In genomic region chr18:3037423-3037915, GRCh38 we compare ENCODE assay signal across 9 cellular contexts.
A peak's percentile ranks its signal among the peaks of the same experiment; 100 is the strongest.
DNase-seq lines count a peak whose midpoint lies in the region; ATAC-seq lines count a peak whose summit lies in the region.
"Had no signal": no experiment of that assay in that cellular context is flagged by ENCODE, and none has a peak within 500 bp of the region (broad histone marks: within the 10 kb centered on the region; RNA-seq: fewer than 3 reads in every experiment).

No MANE protein-coding gene starts in this region.

- peaks cover 4 to 7% of the 10 kb centered on the region in 2 donors for H3K4me1 Mint-ChIP-seq in effector memory CD8-positive, alpha-beta T cell (ENCODE audit: low read depth in 2 of 2)

- H3K4me3 Mint-ChIP-seq in effector memory CD8-positive, alpha-beta T cell, result peak overlapping the region in 1 of 2 donors; percentile 6
- H3K4me3 Mint-ChIP-seq: naive thymus-derived CD8-positive, alpha-beta T cell had no signal

- H3K9me3 Mint-ChIP-seq in effector memory CD8-positive, alpha-beta T cell, result no peaks in the 10 kb centered on the region
- H3K9me3 Mint-ChIP-seq: naive thymus-derived CD8-positive, alpha-beta T cell had no signal

- peak overlapping the region; percentile 62 to 73 for H3K27ac Mint-ChIP-seq in effector memory CD8-positive, alpha-beta T cell

- peak; percentile 99 for ATAC-seq in GM18858 (IDR thresholded peaks at IDR 0.05; ENCODE audit: unreplicated experiment)
- ATAC-seq in HG02973 (IDR thresholded peaks at IDR 0.05; ENCODE audit: unreplicated experiment), result peak; percentile 93
- ATAC-seq in effector memory CD8-positive, alpha-beta T cell (replicated peaks), result peak; percentile 67

- H3K27me3 Mint-ChIP-seq in effector memory CD8-positive, alpha-beta T cell, result no peaks in the 10 kb centered on the region
- H3K27me3 Mint-ChIP-seq: naive thymus-derived CD8-positive, alpha-beta T cell had no signal

- DNase-seq in AML-193 (lab: John Stamatoyannopoulos, UW), result peak; percentile 24 to 46
- DNase-seq in NOMO-1 treated with DMSO at 0.1 percent for 48 hours (lab: John Stamatoyannopoulos, UW; ENCODE audit: unreplicated experiment), result peak; percentile 87
- no peak for DNase-seq in effector memory CD8-positive, alpha-beta T cell
- DNase-seq in non-pigmented ciliary epithelial cell (ENCODE audit: low read depth), result peak; percentile 66
- no peak for DNase-seq in stimulated activated CD4-positive, alpha-beta T cell treated with anti-CD3 and anti-CD28 coated beads, Interleukin-4, amount 100 ng/mL, for 1 hour
- no peak for DNase-seq in superior temporal gyrus (ENCODE audit: extremely low spot score)
- DNase-seq: naive thymus-derived CD8-positive, alpha-beta T cell had no signal

- no peaks in the 10 kb centered on the region for H3K36me3 Mint-ChIP-seq in effector memory CD8-positive, alpha-beta T cell (ENCODE audit: insufficient read depth)
- H3K36me3 Mint-ChIP-seq: naive thymus-derived CD8-positive, alpha-beta T cell had no signal

Comparison
In these comparisons a context has a peak if more than half of its experiments do, and no peak if none do; other contexts are left out.
1. DNase-seq: peak in AML-193 (2 of 2), NOMO-1 treated with DMSO at 0.1 percent for 48 hours (single experiment) and non-pigmented ciliary epithelial cell (single experiment); none in effector memory CD8-positive, alpha-beta T cell (0 of 3), stimulated activated CD4-positive, alpha-beta T cell treated with anti-CD3 and anti-CD28 coated beads, Interleukin-4, amount 100 ng/mL, for 1 hour (single experiment) and superior temporal gyrus (single experiment).
2. Peak in every context shown above with its lines, with median percentiles within 50 percentile points of each other: ATAC-seq.